In genomic region chr3:38461086-38461390, GRCh38 we compare ENCODE assay signal across 15 cellular contexts.
"Had no signal": no experiment of that assay in that cellular context is flagged by ENCODE, and none has a peak within 500 bp of the region (broad histone marks: within the 10 kb centered on the region; RNA-seq: fewer than 3 reads in every experiment).

No MANE protein-coding gene starts in this region.

- H3K9me3 ChIP-seq: lower lobe of right lung, neutrophil, suprapubic skin, upper lobe of right lung had no signal

- H3K27ac ChIP-seq: epithelial cell of prostate, foreskin keratinocyte, lower lobe of right lung, neutrophil, parathyroid adenoma, SK-N-MC, skin epidermis, suprapubic skin, upper lobe of right lung, WERI-Rb-1 had no signal

- H2AFZ ChIP-seq: parathyroid adenoma had no signal

- H3K4me3 ChIP-seq: dorsolateral prefrontal cortex, lower lobe of right lung, SK-N-MC, skin epidermis, suprapubic skin, upper lobe of right lung had no signal

- ATAC-seq: foreskin keratinocyte, lower lobe of right lung, natural killer cell, upper lobe of right lung had no signal

- H3K27me3 ChIP-seq: dorsolateral prefrontal cortex, foreskin keratinocyte, suprapubic skin, upper lobe of right lung had no signal

- H3K4me1 ChIP-seq: foreskin keratinocyte had no signal

- H3K36me3 ChIP-seq: lower lobe of right lung, neutrophil, suprapubic skin, upper lobe of right lung, WERI-Rb-1 had no signal

- H3K9ac ChIP-seq: parathyroid adenoma had no signal

- DNase-seq: activated CD4-positive, alpha-beta T cell treated with anti-CD3 and anti-CD28 coated beads, Interleukin-2, amount 50 U/mL, for 4 hours; activated gamma-delta T cell; foreskin keratinocyte; immature natural killer cell; lower lobe of right lung; natural killer cell; upper lobe of right lung; WERI-Rb-1 had no signal
